Comparison of ENCODE assay signal across 12 cellular contexts in the genomic region with DNA sequence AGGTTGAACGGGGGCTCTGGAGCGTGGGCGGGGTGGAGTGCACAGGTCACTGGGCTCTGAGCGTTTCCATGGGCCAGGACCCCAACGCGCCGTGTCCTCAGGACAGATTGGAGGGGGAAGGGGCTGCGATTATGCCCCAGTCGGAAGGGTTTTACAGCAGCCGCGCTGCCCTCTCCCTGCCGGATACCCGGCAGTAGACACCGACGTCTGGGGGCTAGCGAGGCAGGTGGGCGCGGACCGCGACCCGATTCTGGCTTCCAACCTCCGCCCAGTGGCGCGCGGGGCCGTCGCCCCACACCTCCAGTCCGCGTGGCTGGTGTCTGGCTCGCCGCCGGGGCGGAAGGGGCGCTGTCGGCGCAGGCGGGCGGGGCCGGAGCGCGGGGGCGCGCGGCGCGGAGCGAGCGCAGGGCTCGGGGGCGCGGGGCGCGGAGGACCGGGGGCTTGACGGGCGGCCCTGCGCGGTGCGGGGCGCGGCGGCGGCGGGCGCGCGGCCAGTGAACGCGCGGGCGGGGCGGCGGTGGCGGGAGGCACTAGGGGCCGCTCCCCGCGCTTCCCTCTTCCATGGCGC. TPM values are rescaled to one million over a fixed set of nuclear protein-coding genes. Genes with fewer than 3 reads are reported as not detected.
DNase-seq lines count a peak whose midpoint lies in the region; ATAC-seq and TF ChIP-seq lines count a peak whose summit lies in the region.
"Had no signal": no experiment of that assay in that cellular context is flagged by ENCODE, and none has a peak within 500 bp of the region (broad histone marks: within the 10 kb centered on the region; RNA-seq: fewer than 3 reads in every experiment).

No MANE protein-coding gene starts in this region.

- DNase-seq in HAP-1 (ENCODE audit: low spot score in 2 of 2) (no peak), omental fat pad (ENCODE audit: low spot score) (no peak)
- DNase-seq: activated CD4-positive, alpha-beta T cell treated with anti-CD3 and anti-CD28 coated beads, Interleukin-2, amount 50 U/mL, for 1 hour; HFFc6; NCI-H1417; RPMI8226 had no signal

- no peaks in the 10 kb centered on the region for H3K9me3 Mint-ChIP-seq in dendritic cell treated with granulocyte-macrophage colony-stimulating factor and Interleukin-4, amounts not matched to agents 40 ng/mL and 50 ng/mL, for 4 days
- peaks cover under 1% of the 10 kb centered on the region for H3K9me3 Mint-ChIP-seq in nephron
- H3K9me3 Mint-ChIP-seq: HFFc6; stimulated activated naive CD8-positive, alpha-beta T cell treated with anti-CD3 and anti-CD28 coated beads, Interleukin-15, Interleukin-2, amounts not matched to agents 100 ng/mL and 50 ng/mL, for 24 hours had no signal

- H3K4me3 Mint-ChIP-seq in dendritic cell treated with granulocyte-macrophage colony-stimulating factor and Interleukin-4, amounts not matched to agents 40 ng/mL and 50 ng/mL, for 4 days: peak overlapping the region; percentile 37
- peak overlapping the region in 2 of 3 experiments; percentile 28 to 69 for H3K4me3 Mint-ChIP-seq in nephron

- H3K36me3 Mint-ChIP-seq in dendritic cell treated with granulocyte-macrophage colony-stimulating factor and Interleukin-4, amounts not matched to agents 40 ng/mL and 50 ng/mL, for 4 days (ENCODE audit: low read depth): no peaks in the 10 kb centered on the region
- H3K36me3 Mint-ChIP-seq in nephron (ENCODE audit: low read depth): no peaks in the 10 kb centered on the region

- H3K9me3 ChIP-seq in BLaER1 treated with 17β-estradiol and CSF1 and Interleukin-3, amounts not matched to agents 10 nM and 100 nM (replicated peaks in 1 of 11): no peaks in the 10 kb centered on the region; a peak in 1 of 22 replicates
- H3K9me3 ChIP-seq in HAP-1: no peaks in the 10 kb centered on the region

- peaks cover 83% of the 10 kb centered on the region for H3K27me3 Mint-ChIP-seq in dendritic cell treated with granulocyte-macrophage colony-stimulating factor and Interleukin-4, amounts not matched to agents 40 ng/mL and 50 ng/mL, for 4 days
- H3K27me3 Mint-ChIP-seq in nephron (ENCODE audit: low read depth): peaks cover 68% of the 10 kb centered on the region

- H4K20me1 ChIP-seq in BLaER1 treated with 17β-estradiol and CSF1 and Interleukin-3, amounts not matched to agents 10 nM and 100 nM: peaks cover 0 to 60% (median 36%) of the 10 kb centered on the region in 11 experiments; a peak in 18 of 22 replicates

- in situ Hi-C loops in HAP-1 (cut with MboI; ENCODE audit: low sequenced_read_pairs): no loop called here

- H3K4me3 ChIP-seq in BLaER1 treated with 17β-estradiol and CSF1 and Interleukin-3, amounts not matched to agents 10 nM and 100 nM: peak overlapping the region; percentile 65 to 83 (median 72)
- peak overlapping the region; percentile 14 for H3K4me3 ChIP-seq in HAP-1

- TF ChIP-seq CTCF in nephron (IDR thresholded peaks at IDR 0.05; ENCODE audit: unreplicated experiment in 3 of 3): no peak
- no peak for TF ChIP-seq CTCF in omental fat pad (IDR thresholded peaks at IDR 0.05)

- intact Hi-C loops in dendritic cell treated with granulocyte-macrophage colony-stimulating factor and Interleukin-4, amounts not matched to agents 40 ng/mL and 50 ng/mL, for 4 days (cut with micrococcal nuclease): loop anchor here (10.0 kb wide), 1 partner anchor 429 kb away; no protein-coding TSS in a partner anchor

- H3K36me3 ChIP-seq in BLaER1 treated with 17β-estradiol and CSF1 and Interleukin-3, amounts not matched to agents 10 nM and 100 nM: no peaks in the 10 kb centered on the region
- H3K36me3 ChIP-seq in HAP-1 (replicated peaks): no peaks in the 10 kb centered on the region

- ATAC-seq in omental fat pad (ENCODE audit: low FRiP score): no peak
- ATAC-seq in HG03135 (IDR thresholded peaks at IDR 0.05; ENCODE audit: unreplicated experiment): no peak
- no peak for ATAC-seq in HG02798 (IDR thresholded peaks at IDR 0.05; ENCODE audit: poor library complexity, unreplicated experiment)

- peak overlapping the region in 9 of 11 experiments; percentile 10 to 84 (median 51); a peak in 11 of 22 replicates for H3K9ac ChIP-seq in BLaER1 treated with 17β-estradiol and CSF1 and Interleukin-3, amounts not matched to agents 10 nM and 100 nM

- H3K27me3 ChIP-seq in BLaER1 treated with 17β-estradiol and CSF1 and Interleukin-3, amounts not matched to agents 10 nM and 100 nM: peaks cover 28 to 53% (median 42%) of the 10 kb centered on the region in 11 experiments
- peaks cover 32% of the 10 kb centered on the region for H3K27me3 ChIP-seq in HAP-1 (ENCODE audit: low read depth)

- peaks cover 12% of the 10 kb centered on the region for H3K4me1 Mint-ChIP-seq in dendritic cell treated with granulocyte-macrophage colony-stimulating factor and Interleukin-4, amounts not matched to agents 40 ng/mL and 50 ng/mL, for 4 days (ENCODE audit: low read depth)
- peaks cover 5% of the 10 kb centered on the region for H3K4me1 Mint-ChIP-seq in nephron

- H3K4me1 ChIP-seq in BLaER1 treated with 17β-estradiol and CSF1 and Interleukin-3, amounts not matched to agents 10 nM and 100 nM: peaks cover 34 to 68% (median 58%) of the 10 kb centered on the region in 10 experiments; a peak in 19 of 20 replicates
- peaks cover 9% of the 10 kb centered on the region for H3K4me1 ChIP-seq in HAP-1

- H3K27ac Mint-ChIP-seq in dendritic cell treated with granulocyte-macrophage colony-stimulating factor and Interleukin-4, amounts not matched to agents 40 ng/mL and 50 ng/mL, for 4 days: no peak overlapping the region
- no peak overlapping the region for H3K27ac Mint-ChIP-seq in nephron
- H3K27ac Mint-ChIP-seq: HFFc6; stimulated activated naive CD8-positive, alpha-beta T cell treated with anti-CD3 and anti-CD28 coated beads, Interleukin-15, Interleukin-2, amounts not matched to agents 100 ng/mL and 50 ng/mL, for 24 hours had no signal

- H3K27ac ChIP-seq in BLaER1 treated with 17β-estradiol and CSF1 and Interleukin-3, amounts not matched to agents 10 nM and 100 nM: no peak overlapping the region

- H3K4me2 ChIP-seq in BLaER1 treated with 17β-estradiol and CSF1 and Interleukin-3, amounts not matched to agents 10 nM and 100 nM: peak overlapping the region; percentile 96 to 100 (median 100)

RNA-seq across cellular contexts. Expression of a gene that starts 2.4 kb away (rescaled TPM):
- total RNA-seq in omental fat pad: 1 to 10 TPM in 3 of 4 donors, under 1 TPM in 1; 0.74 to 7.3 (median 2.4) TPM

RNA-seq across cellular contexts. Expression of a gene that starts 50.5 kb away (rescaled TPM):
- 1 to 10 TPM in 3 of 4 donors, not detected in 1; 1.5 to 2.0 (median 1.9) TPM for total RNA-seq in omental fat pad
- total RNA-seq: HFFc6 had no signal
